22 cellular contexts compared by ENCODE assay signal in the genomic region with DNA sequence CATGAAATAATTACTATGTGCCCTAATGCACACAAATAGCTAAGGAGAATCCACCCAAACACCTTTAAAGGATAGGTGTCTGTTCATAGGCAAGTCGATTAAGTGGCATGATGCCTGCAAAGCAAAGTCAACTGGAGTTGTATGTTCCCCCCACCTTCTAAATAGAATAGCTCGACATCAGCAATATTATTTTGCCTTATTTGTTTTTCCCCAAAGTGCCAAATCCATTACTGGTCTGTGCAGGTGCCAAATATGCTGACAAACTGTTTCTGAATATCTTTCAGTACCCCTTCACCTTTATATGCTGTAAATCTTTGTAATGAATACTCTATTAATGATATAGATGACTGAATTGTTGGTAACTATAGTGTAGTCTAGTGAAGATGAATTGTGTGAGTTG. TPM values are rescaled to one million over a fixed set of nuclear protein-coding genes. Genes with fewer than 3 reads are reported as not detected.
DNase-seq lines count a peak whose midpoint lies in the region; ATAC-seq lines count a peak whose summit lies in the region.
"Had no signal": no experiment of that assay in that cellular context is flagged by ENCODE, and none has a peak within 500 bp of the region (broad histone marks: within the 10 kb centered on the region; RNA-seq: fewer than 3 reads in every experiment).

No MANE protein-coding gene starts in this region.

- H3K4me3 Mint-ChIP-seq in activated naive CD4-positive, alpha-beta T cell treated with anti-CD3 and anti-CD28 coated beads, Interleukin-2, amount 50 U/mL, for 24 hours, result peak overlapping the region; percentile 79
- H3K4me3 Mint-ChIP-seq in activated T-helper 1 cell treated with anti-CD3 and anti-CD28 coated beads, Interleukin-12 subunit alpha, Interleukin-12 subunit beta, Interleukin-2, Interleukin-4 antibody, amounts not matched to agents 30 ng/mL and 10 ng/mL and 1 ng/mL, durations not matched to agents 14 hours and 24 hours and 36 hours, result peak overlapping the region; percentile 55
- peak overlapping the region in 9 of 10 donors; percentile 68 to 88 (median 80) for H3K4me3 Mint-ChIP-seq in naive thymus-derived CD8-positive, alpha-beta T cell

- no peak overlapping the region for H3K4ac ChIP-seq in neuronal stem cell (ENCODE audit: low read length)

- H3K27me3 Mint-ChIP-seq in activated naive CD4-positive, alpha-beta T cell treated with anti-CD3 and anti-CD28 coated beads, Interleukin-2, amount 50 U/mL, for 24 hours, result peaks cover 77% of the 10 kb centered on the region
- H3K27me3 Mint-ChIP-seq in activated T-helper 1 cell treated with anti-CD3 and anti-CD28 coated beads, Interleukin-12 subunit alpha, Interleukin-12 subunit beta, Interleukin-2, Interleukin-4 antibody, amounts not matched to agents 30 ng/mL and 10 ng/mL and 1 ng/mL, durations not matched to agents 14 hours and 24 hours and 36 hours (ENCODE audit: insufficient read depth), result peaks cover 84% of the 10 kb centered on the region
- H3K27me3 Mint-ChIP-seq in naive thymus-derived CD8-positive, alpha-beta T cell, result peaks cover 67 to 89% (median 78%) of the 10 kb centered on the region in 5 donors

- no peak overlapping the region for H3K9ac ChIP-seq in neuronal stem cell (ENCODE audit: low read depth, low read length, poor library complexity)

- H3K4me1 ChIP-seq in neuronal stem cell (ENCODE audit: control insufficient read depth in 2 of 2, insufficient read depth in 1 of 2, low read depth in 1 of 2, low read length in 2 of 2), result peaks cover 0 to 3% of the 10 kb centered on the region in 2 donors

- H4K91ac ChIP-seq in neuronal stem cell (ENCODE audit: low read depth, low read length, poor library complexity), result no peak overlapping the region

- H2BK5ac ChIP-seq in neuronal stem cell (ENCODE audit: low read length), result no peak overlapping the region

- H3K4me1 Mint-ChIP-seq in activated naive CD4-positive, alpha-beta T cell treated with anti-CD3 and anti-CD28 coated beads, Interleukin-2, amount 50 U/mL, for 24 hours, result peaks cover 28% of the 10 kb centered on the region
- H3K4me1 Mint-ChIP-seq in activated T-helper 1 cell treated with anti-CD3 and anti-CD28 coated beads, Interleukin-12 subunit alpha, Interleukin-12 subunit beta, Interleukin-2, Interleukin-4 antibody, amounts not matched to agents 30 ng/mL and 10 ng/mL and 1 ng/mL, durations not matched to agents 14 hours and 24 hours and 36 hours (ENCODE audit: low read depth), result peaks cover 35% of the 10 kb centered on the region
- peaks cover 12 to 44% (median 33%) of the 10 kb centered on the region in 4 donors for H3K4me1 Mint-ChIP-seq in naive thymus-derived CD8-positive, alpha-beta T cell

- no peak overlapping the region for H2BK15ac ChIP-seq in neuronal stem cell (ENCODE audit: low read length)

- intact Hi-C loops in activated T-helper 1 cell treated with anti-CD3 and anti-CD28 coated beads, Interleukin-12 subunit alpha, Interleukin-12 subunit beta, Interleukin-2, Interleukin-4 antibody, amounts not matched to agents 30 ng/mL and 10 ng/mL and 1 ng/mL, durations not matched to agents 14 hours and 24 hours and 36 hours (cut with micrococcal nuclease), result loop anchor here (1.0 to 5.0 kb wide), 5 partner anchors 9 to 697 kb away; partner anchors contain the start of genes SLC4A10 and TBR1

- no peaks in the 10 kb centered on the region for H3K36me3 ChIP-seq in neuronal stem cell (replicated peaks in 1 of 2; ENCODE audit: control insufficient read depth in 2 of 2, insufficient read depth in 2 of 2, low read length in 2 of 2)
- H3K36me3 ChIP-seq: breast epithelium, gastrocnemius medialis, left lung, tibial nerve had no signal

- no peak for DNase-seq in activated naive CD4-positive, alpha-beta T cell (lab: John Stamatoyannopoulos, UW)
- no peak for DNase-seq in activated T-helper 1 cell treated with anti-CD3 and anti-CD28 coated beads, Interleukin-12 subunit alpha, Interleukin-12 subunit beta, Interleukin-2, Interleukin-4 antibody, amounts not matched to agents 30 ng/mL and 10 ng/mL and 1 ng/mL, durations not matched to agents 14 hours and 24 hours and 36 hours (ENCODE audit: low spot score)
- no peak for DNase-seq in naive thymus-derived CD8-positive, alpha-beta T cell
- DNase-seq in T-helper 2 cell (no peak), neuronal stem cell (ENCODE audit: low spot score) (no peak)
- DNase-seq: ACHN; activated naive CD8-positive, alpha-beta T cell treated with anti-CD3 and anti-CD28 coated beads, Interleukin-2, amount 10 ng/mL, durations not matched to agents 7 days and 5 days; activated T-cell treated with anti-CD3 and anti-CD28 coated beads for 4 hours; CD4-positive, alpha-beta T cell; gastrocnemius medialis; left lung; NCI-H1694 treated with DMSO at 0.1 percent for 48 hours; PC-3; stimulated activated CD8-positive, alpha-beta memory T cell treated with anti-CD3 and anti-CD28 coated beads, Interleukin-4, amount 100 ng/mL, for 48 hours had no signal

- H3K9me3 Mint-ChIP-seq in activated naive CD4-positive, alpha-beta T cell treated with anti-CD3 and anti-CD28 coated beads, Interleukin-2, amount 50 U/mL, for 24 hours, result peaks cover 16% of the 10 kb centered on the region
- H3K9me3 Mint-ChIP-seq in activated T-helper 1 cell treated with anti-CD3 and anti-CD28 coated beads, Interleukin-12 subunit alpha, Interleukin-12 subunit beta, Interleukin-2, Interleukin-4 antibody, amounts not matched to agents 30 ng/mL and 10 ng/mL and 1 ng/mL, durations not matched to agents 14 hours and 24 hours and 36 hours, result peaks cover 6% of the 10 kb centered on the region
- peaks cover 0 to 38% (median 8%) of the 10 kb centered on the region in 9 donors for H3K9me3 Mint-ChIP-seq in naive thymus-derived CD8-positive, alpha-beta T cell
- H3K9me3 Mint-ChIP-seq: activated naive CD8-positive, alpha-beta T cell treated with anti-CD3 and anti-CD28 coated beads, Interleukin-2, amount 10 ng/mL, durations not matched to agents 7 days and 5 days had no signal

- H3K4me3 ChIP-seq in neuronal stem cell (ENCODE audit: low read length in 2 of 2), result no peak overlapping the region
- H3K4me3 ChIP-seq: breast epithelium, left lung, tibial nerve had no signal

- H3K27ac Mint-ChIP-seq in activated naive CD4-positive, alpha-beta T cell treated with anti-CD3 and anti-CD28 coated beads, Interleukin-2, amount 50 U/mL, for 24 hours, result peak overlapping the region; percentile 36
- H3K27ac Mint-ChIP-seq in activated T-helper 1 cell treated with anti-CD3 and anti-CD28 coated beads, Interleukin-12 subunit alpha, Interleukin-12 subunit beta, Interleukin-2, Interleukin-4 antibody, amounts not matched to agents 30 ng/mL and 10 ng/mL and 1 ng/mL, durations not matched to agents 14 hours and 24 hours and 36 hours, result peak overlapping the region; percentile 90
- peak overlapping the region in 1 of 10 donors; percentile 14 for H3K27ac Mint-ChIP-seq in naive thymus-derived CD8-positive, alpha-beta T cell
- H3K27ac Mint-ChIP-seq: CD4-positive, alpha-beta T cell had no signal

- no peak overlapping the region for H3K4me2 ChIP-seq in neuronal stem cell (ENCODE audit: insufficient read depth, low read length, poor library complexity, severe bottlenecking)

- no peaks in the 10 kb centered on the region for H3K79me1 ChIP-seq in neuronal stem cell (ENCODE audit: low read depth, low read length)

- no peak overlapping the region for H3K14ac ChIP-seq in neuronal stem cell (ENCODE audit: low read length)

- no peak overlapping the region for H2BK120ac ChIP-seq in neuronal stem cell (ENCODE audit: low read depth, low read length)

- H3K23ac ChIP-seq in neuronal stem cell (ENCODE audit: low read depth, low read length, poor library complexity), result no peak overlapping the region

- peaks cover 9% of the 10 kb centered on the region for H3K36me3 Mint-ChIP-seq in activated naive CD4-positive, alpha-beta T cell treated with anti-CD3 and anti-CD28 coated beads, Interleukin-2, amount 50 U/mL, for 24 hours
- H3K36me3 Mint-ChIP-seq in activated T-helper 1 cell treated with anti-CD3 and anti-CD28 coated beads, Interleukin-12 subunit alpha, Interleukin-12 subunit beta, Interleukin-2, Interleukin-4 antibody, amounts not matched to agents 30 ng/mL and 10 ng/mL and 1 ng/mL, durations not matched to agents 14 hours and 24 hours and 36 hours (ENCODE audit: low read depth), result peaks cover 8% of the 10 kb centered on the region
- peaks cover 4 to 35% (median 23%) of the 10 kb centered on the region in 3 donors for H3K36me3 Mint-ChIP-seq in naive thymus-derived CD8-positive, alpha-beta T cell

- no CpG with 5 or more reads among the region's 2 CpGs for WGBS in neuronal stem cell (ENCODE audit: extremely low coverage in 2 of 2, insufficient read length in 2 of 2, insufficient replicate concordance in 1 of 2), 2 donors

- H3K27me3 ChIP-seq in neuronal stem cell (ENCODE audit: control insufficient read depth in 3 of 3, insufficient read depth in 3 of 3, low read depth in 1 of 3, low read length in 3 of 3), result peaks cover 38 to 100% (median 87%) of the 10 kb centered on the region in 3 experiments

- ATAC-seq in naive thymus-derived CD8-positive, alpha-beta T cell, result no peak
- ATAC-seq in HG02610 (IDR thresholded peaks at IDR 0.05; ENCODE audit: unreplicated experiment), result no peak
- ATAC-seq: gastrocnemius medialis, left lung, PC-3 had no signal

- H2AFZ ChIP-seq in neuronal stem cell (ENCODE audit: low read length), result no peak overlapping the region

- H3K18ac ChIP-seq in neuronal stem cell (ENCODE audit: low read length), result no peak overlapping the region

- H2AK5ac ChIP-seq in neuronal stem cell (ENCODE audit: low read depth, low read length), result no peak overlapping the region

- POLR2A ChIA-PET in naive thymus-derived CD8-positive, alpha-beta T cell (lab: Charles Lee), result no interaction called here

- H3K9me3 ChIP-seq in neuronal stem cell (replicated peaks in 1 of 2; ENCODE audit: control insufficient read depth in 2 of 2, insufficient read depth in 1 of 2, low read depth in 1 of 2, low read length in 2 of 2), result peaks cover 0 to 14% of the 10 kb centered on the region in 2 donors
- H3K9me3 ChIP-seq: gastrocnemius medialis, left lung, tibial nerve had no signal

- no peak overlapping the region for H4K8ac ChIP-seq in neuronal stem cell (ENCODE audit: low read depth, low read length)

- peak overlapping the region; percentile 0 for H3K27ac ChIP-seq in temporal lobe (ENCODE audit: low read depth, low read length)
- no peak overlapping the region for H3K27ac ChIP-seq in neuronal stem cell (replicated peaks; ENCODE audit: low read length)
- H3K27ac ChIP-seq: breast epithelium, gastrocnemius medialis, left lung, tibial nerve had no signal

- no peak overlapping the region for H2BK12ac ChIP-seq in neuronal stem cell (ENCODE audit: low read length)

RNA-seq across cellular contexts. Expression of gene TBR1, which starts 8.9 kb away (rescaled TPM):
- 0.05 TPM in 1 of 2 replicates, not detected in the other for total RNA-seq in activated T-helper 1 cell treated with anti-CD3 and anti-CD28 coated beads, Interleukin-12 subunit alpha, Interleukin-12 subunit beta, Interleukin-2, Interleukin-4 antibody, amounts not matched to agents 30 ng/mL and 10 ng/mL and 1 ng/mL, durations not matched to agents 14 hours and 24 hours and 36 hours
- not detected for total RNA-seq in naive thymus-derived CD8-positive, alpha-beta T cell
- not detected for polyA plus RNA-seq in naive thymus-derived CD8-positive, alpha-beta T cell
- 95.6 TPM for total RNA-seq in temporal lobe
- polyA plus RNA-seq in neuronal stem cell (2013, experiment 1 of 2), result 0.01 TPM
- 0.01 TPM for polyA plus RNA-seq in neuronal stem cell (2013, experiment 2 of 2)
- total RNA-seq: activated naive CD8-positive, alpha-beta T cell treated with anti-CD3 and anti-CD28 coated beads, Interleukin-2, amount 10 ng/mL, durations not matched to agents 7 days and 5 days; CD4-positive, alpha-beta T cell; gastrocnemius medialis; M059J; PC-3; posterior vena cava; SK-MEL-5; tibial nerve had no signal

Comparison
In these comparisons a context has a peak if more than half of its experiments do, and no peak if none do; other contexts are left out.
1. RNA of gene TBR1, which starts 8.9 kb away (total RNA-seq): 95.6 TPM in temporal lobe (single experiment); not detected in naive thymus-derived CD8-positive, alpha-beta T cell and 0.05 TPM in activated T-helper 1 cell treated with anti-CD3 and anti-CD28 coated beads, Interleukin-12 subunit alpha, Interleukin-12 subunit beta, Interleukin-2, Interleukin-4 antibody, amounts not matched to agents 30 ng/mL and 10 ng/mL and 1 ng/mL, durations not matched to agents 14 hours and 24 hours and 36 hours; every median in the first group is over 10 times any median in the second.
2. Peak in every context shown above with its lines, with median percentiles within 50 percentile points of each other: H3K4me3 Mint-ChIP-seq.